Comparison of ENCODE assay signal across 8 cellular contexts in genomic region chr19:50669319-50670101, GRCh38. TPM values are rescaled to one million over a fixed set of nuclear protein-coding genes. Genes with fewer than 3 reads are reported as not detected.
DNase-seq lines count a peak whose midpoint lies in the region; ATAC-seq, FAIRE-seq and TF ChIP-seq lines count a peak whose summit lies in the region.

No MANE protein-coding gene starts in this region.

- H3K4me1 Mint-ChIP-seq in CD8-positive, alpha-beta T cell (ENCODE audit: low read depth), result no peaks in the 10 kb centered on the region

- H3K9me3 Mint-ChIP-seq in CD8-positive, alpha-beta T cell, result no peaks in the 10 kb centered on the region

- no peaks in the 10 kb centered on the region for H3K36me3 ChIP-seq in CD8-positive, alpha-beta T cell (ENCODE audit: insufficient read depth, low read length)
- H3K36me3 ChIP-seq in pancreas, result no peaks in the 10 kb centered on the region

- H3K36me3 Mint-ChIP-seq in CD8-positive, alpha-beta T cell, result no peaks in the 10 kb centered on the region

- H3K27me3 ChIP-seq in CD8-positive, alpha-beta T cell (ENCODE audit: insufficient read depth, low read length), result peaks cover 10% of the 10 kb centered on the region
- H3K27me3 ChIP-seq in pancreas, result peaks cover 0 to 9% (median 2%) of the 10 kb centered on the region in 4 donors

- intact Hi-C loops in CD8-positive, alpha-beta T cell (cut with DNase I, micrococcal nuclease), result loop anchor here in 1 of 2 experiments (2.0 kb wide), 1 partner anchor 113 kb away; no protein-coding TSS in a partner anchor
- intact Hi-C loops in pancreas (cut with DNase I), result no loop called here

- H3K27ac ChIP-seq in CD8-positive, alpha-beta T cell (ENCODE audit: low read depth, low read length), result no peak overlapping the region
- H3K27ac ChIP-seq in pancreas, result no peak overlapping the region

- H3K27ac Mint-ChIP-seq in CD8-positive, alpha-beta T cell, result no peak overlapping the region

- peak in 5 of 7 experiments; percentile 20 to 61 (median 47) for DNase-seq in CD8-positive, alpha-beta T cell
- peak; percentile 74 for DNase-seq in HT-29 (ENCODE audit: low spot score)
- peak; percentile 52 for DNase-seq in UCSD-AML1 (lab: John Stamatoyannopoulos, UW; ENCODE audit: unreplicated experiment)
- peak; percentile 63 for DNase-seq in dermis blood vessel endothelial cell
- DNase-seq in pancreas, result peak in 2 of 6 donors; percentile 32 to 70
- DNase-seq in NCI-H345 treated with DMSO at 0.1 percent for 48 hours (lab: John Stamatoyannopoulos, UW; ENCODE audit: unreplicated experiment), result no peak
- no peak for DNase-seq in NCI-H2081 treated with DMSO at 0.1 percent for 48 hours (lab: John Stamatoyannopoulos, UW)

- peaks cover 5% of the 10 kb centered on the region for H3K4me1 ChIP-seq in CD8-positive, alpha-beta T cell (ENCODE audit: insufficient read depth, low read length)
- H3K4me1 ChIP-seq in pancreas, result no peaks in the 10 kb centered on the region

- peaks cover 42% of the 10 kb centered on the region for H3K27me3 Mint-ChIP-seq in CD8-positive, alpha-beta T cell (ENCODE audit: low read depth)

- H3K9me3 ChIP-seq in CD8-positive, alpha-beta T cell (ENCODE audit: low read length), result no peaks in the 10 kb centered on the region
- H3K9me3 ChIP-seq in pancreas, result no peaks in the 10 kb centered on the region

- ATAC-seq in CD8-positive, alpha-beta T cell, result peak; percentile 29
- ATAC-seq in pancreas (peak in 2 of 4 donors; percentile 48 to 64), HG02588 (IDR thresholded peaks at IDR 0.05; ENCODE audit: unreplicated experiment) (no peak)

- H3K4me3 ChIP-seq in CD8-positive, alpha-beta T cell (ENCODE audit: low read depth, low read length), result no peak overlapping the region
- H3K4me3 ChIP-seq in pancreas, result no peak overlapping the region

- no peak overlapping the region for H3K4me3 Mint-ChIP-seq in CD8-positive, alpha-beta T cell

- POLR2A ChIA-PET in CD8-positive, alpha-beta T cell (lab: Charles Lee), result no interaction called here

- CTCF ChIA-PET in CD8-positive, alpha-beta T cell (lab: Charles Lee), result interaction anchor here (0.6 to 1.5 kb wide), 3 partner anchors 54 to 113 kb away, joined by 4 to 6 read pairs (median 4); partner anchors contain the start of gene CLEC11A

- FAIRE-seq in pancreas (lab: Jason Lieb, UNC), result no peak

- 31% methylated on average over 23 of the region's 23 CpGs for WGBS in pancreas, 2 donors

- peak; percentile 69 for TF ChIP-seq CTCF in CD8-positive, alpha-beta T cell (IDR thresholded peaks at IDR 0.05)
- TF ChIP-seq CTCF in pancreas (IDR thresholded peaks at IDR 0.05), result peak; percentile 45 to 72 (median 62)

RNA-seq across cellular contexts. Expression of gene C19orf81, which starts 20.3 kb away (rescaled TPM):
- not detected for total RNA-seq in CD8-positive, alpha-beta T cell
- not detected in 2 replicates for total RNA-seq in HT-29 (2014; rRNA removed; shearing (Covaris generic))
- total RNA-seq in dermis blood vessel endothelial cell (0.28 TPM in 1 of 2 replicates, not detected in the other), pancreas (1 to 10 TPM in 1 of 6 donors, under 1 TPM in 3, not detected in 2; 0.69 to 1.2 (median 0.92) TPM)
- polyA plus RNA-seq in pancreas, result under 1 TPM in 1 of 2 donors, not detected in 1; 0.40 TPM

RNA-seq across cellular contexts. Expression of gene SYT3, which starts 29.8 kb away (rescaled TPM):
- total RNA-seq in CD8-positive, alpha-beta T cell, result under 1 TPM in 1 of 2 experiments, not detected in 1; 0.28 TPM
- not detected in 2 replicates for total RNA-seq in HT-29 (2014; rRNA removed; shearing (Covaris generic))
- total RNA-seq in dermis blood vessel endothelial cell (under 0.01 TPM in 1 of 2 replicates, not detected in the other), pancreas (under 1 TPM; 0.09 to 0.63 (median 0.37) TPM)
- polyA plus RNA-seq in pancreas, result under 1 TPM; 0.30 to 0.94 TPM

RNA-seq across cellular contexts. Expression of gene SHANK1, which starts 50.1 kb away (rescaled TPM):
- 1 to 10 TPM; 1.2 to 1.6 TPM for total RNA-seq in CD8-positive, alpha-beta T cell
- not detected in 2 replicates for total RNA-seq in HT-29 (2014; rRNA removed; shearing (Covaris generic))
- total RNA-seq in dermis blood vessel endothelial cell (0.09 and 0.17 TPM in 2 replicates), pancreas (under 1 TPM in 5 of 6 donors, not detected in 1; 0.06 to 0.69 (median 0.19) TPM)
- polyA plus RNA-seq in pancreas, result under 1 TPM; 0.12 to 0.19 TPM

RNA-seq across cellular contexts. Expression of gene CLEC11A, which starts 53.7 kb away (rescaled TPM):
- total RNA-seq in CD8-positive, alpha-beta T cell, result 1 to 10 TPM; 5.7 TPM
- 3.5 and 4.0 TPM in 2 replicates for total RNA-seq in HT-29 (2014; rRNA removed; shearing (Covaris generic))
- total RNA-seq in dermis blood vessel endothelial cell (0.17 and 0.84 TPM in 2 replicates), pancreas (10 to 100 TPM in 1 of 6 donors, 1 to 10 TPM in 5; 1.3 to 14.6 (median 2.5) TPM)
- 1 to 10 TPM; 4.7 to 7.4 TPM for polyA plus RNA-seq in pancreas

Comparison
In these comparisons a context has a peak if more than half of its experiments do, and no peak if none do; other contexts are left out.
1. DNase-seq: peak in CD8-positive, alpha-beta T cell (5 of 7), HT-29 (single experiment), UCSD-AML1 (single experiment) and dermis blood vessel endothelial cell (single experiment); none in NCI-H345 treated with DMSO at 0.1 percent for 48 hours (single experiment) and NCI-H2081 treated with DMSO at 0.1 percent for 48 hours (single experiment).